35 cellular contexts compared by ENCODE assay signal in genomic region chr14:93315575-93315974, GRCh38.
"Had no signal": no experiment of that assay in that cellular context is flagged by ENCODE, and none has a peak within 500 bp of the region (broad histone marks: within the 10 kb centered on the region; RNA-seq: fewer than 3 reads in every experiment).

No MANE protein-coding gene starts in this region.

- DNase-seq: MG63, MM.1S, MV-4-11, NCI-H1048, NCI-H1092, NCI-H1092 treated with DMSO at 0.1 percent for 48 hours, NCI-H1105, NCI-H1105 treated with DMSO at 0.1 percent for 48 hours, NCI-H1417, NCI-H1417 treated with DMSO at 0.1 percent for 48 hours, NCI-H1436, NCI-H1436 treated with DMSO at 0.1 percent for 48 hours, NCI-H146, NCI-H1694, NCI-H1694 treated with DMSO at 0.1 percent for 48 hours, NCI-H187, NCI-H187 treated with DMSO at 0.1 percent for 48 hours, NCI-H1930, NCI-H2029, NCI-H2029 treated with DMSO at 0.1 percent for 48 hours, NCI-H2081, NCI-H2081 treated with DMSO at 0.1 percent for 48 hours, NCI-H2107, NCI-H2171, NCI-H2171 treated with DMSO at 0.1 percent for 48 hours, NCI-H2227 treated with DMSO at 0.1 percent for 48 hours, NCI-H226, NCI-H345, NCI-H446, NCI-H446 treated with DMSO at 0.1 percent for 48 hours, NCI-H510A, NCI-H510A treated with DMSO at 0.1 percent for 48 hours, NCI-H524, NCI-H524 treated with DMSO at 0.1 percent for 48 hours, NCI-H526 had no signal

- H3K27me3 ChIP-seq: MG63 had no signal

- H3K4me3 ChIP-seq: MG63 had no signal

- H3K9me3 ChIP-seq: MG63 had no signal

- H3K36me3 ChIP-seq: MG63 had no signal
